Comparison of ENCODE assay signal across 9 cellular contexts in the genomic region with DNA sequence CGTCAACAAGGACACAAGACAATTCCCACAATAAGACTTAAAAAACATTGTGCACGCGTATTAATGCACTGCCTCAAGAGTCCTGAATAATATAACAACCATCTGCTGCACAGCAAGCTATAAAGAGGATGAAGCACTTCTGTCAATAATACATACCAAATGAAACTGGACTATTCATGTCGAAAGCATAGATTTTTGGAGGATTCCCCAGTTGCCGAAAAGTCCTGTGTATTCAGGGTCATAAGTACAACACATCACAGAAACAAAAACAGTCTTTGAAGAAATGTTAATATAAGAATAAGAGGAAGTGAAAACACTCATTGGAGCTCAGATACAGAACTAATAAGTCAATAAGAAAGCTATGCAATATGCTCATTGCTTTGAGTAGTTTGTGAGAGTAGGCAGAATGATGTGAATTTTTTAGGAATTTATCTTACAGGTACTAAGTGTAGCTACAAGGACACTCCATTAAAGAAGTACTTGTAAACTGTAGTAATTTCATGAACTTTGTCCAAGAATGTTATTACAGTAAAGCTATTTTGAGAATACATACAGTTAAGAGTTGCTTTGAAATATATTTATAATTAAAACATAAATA. TPM values are rescaled to one million over a fixed set of nuclear protein-coding genes. Genes with fewer than 3 reads are reported as not detected.
A peak's percentile ranks its signal among the peaks of the same experiment; 100 is the strongest.
DNase-seq lines count a peak whose midpoint lies in the region; ATAC-seq, FAIRE-seq and TF ChIP-seq lines count a peak whose summit lies in the region.
"Had no signal": no experiment of that assay in that cellular context is flagged by ENCODE, and none has a peak within 500 bp of the region (broad histone marks: within the 10 kb centered on the region; RNA-seq: fewer than 3 reads in every experiment).

No MANE protein-coding gene starts in this region.

- peaks cover 26% of the 10 kb centered on the region for H3K4me1 ChIP-seq in GM12878 (ENCODE audit: control insufficient read depth, insufficient read depth, low read length)
- H3K4me1 ChIP-seq in esophagus squamous epithelium, result peaks cover 0 to 31% (median 4%) of the 10 kb centered on the region in 3 donors
- H3K4me1 ChIP-seq: parathyroid adenoma had no signal

- 13% methylated on average over 5 of the region's 5 CpGs for WGBS in GM12878 (ENCODE audit: insufficient coverage, insufficient replicate concordance, low lambda C conversion rate, missing lambda C conversion rate)
- WGBS in esophagus squamous epithelium, 2 donors, result 62 to 79% methylated on average over 5 of the region's 5 CpGs

- H3K36me3 ChIP-seq in GM12878 (ENCODE audit: control insufficient read depth in 2 of 2, insufficient read depth in 2 of 2, low read length in 1 of 2), result peaks cover 2 to 4% of the 10 kb centered on the region in 2 experiments; a peak in 3 of 4 replicates
- no peaks in the 10 kb centered on the region for H3K36me3 ChIP-seq in esophagus squamous epithelium

- peak overlapping the region; percentile 77 for H3K4me2 ChIP-seq in GM12878 (ENCODE audit: control insufficient read depth, insufficient read depth)

- TF ChIP-seq EP300 in GM12878 (IDR thresholded peaks at IDR 0.05; ENCODE audit: borderline replicate concordance in 1 of 2, control insufficient read depth in 1 of 2, low read depth in 2 of 2, low read length in 2 of 2), result peak; percentile 94 to 95; a peak in 3 of 4 replicates

- peaks cover 8% of the 10 kb centered on the region for H3K79me2 ChIP-seq in GM12878 (ENCODE audit: control insufficient read depth, insufficient read depth, low read length)
- H3K79me2 ChIP-seq: parathyroid adenoma had no signal

- peak; percentile 32 for TF ChIP-seq RAD21 in GM12878 (IDR thresholded peaks at IDR 0.05; ENCODE audit: insufficient read depth, low read depth, low read length)

- peak overlapping the region; percentile 56 for H3K9ac ChIP-seq in GM12878 (ENCODE audit: control insufficient read depth, insufficient read depth, low read length)
- H3K9ac ChIP-seq: parathyroid adenoma had no signal

- in situ Hi-C loops in GM12878 (cut with MboI), result no loop called here

- ATAC-seq in GM19372 (IDR thresholded peaks at IDR 0.05; ENCODE audit: low read depth, unreplicated experiment) (peak; percentile 89), HG03280 (IDR thresholded peaks at IDR 0.05; ENCODE audit: unreplicated experiment) (peak; percentile 88), GM12878 (peak; percentile 92)

- CTCF ChIA-PET in GM12878 (lab: Yijun Ruan, JAX), result interaction anchor here (0.6 to 2.6 kb wide), 26 partner anchors 8 to 773 kb away, joined by 3 to 12 read pairs (median 4); a partner anchor contains a TSS

- FAIRE-seq in GM12878 (lab: Jason Lieb, UNC), result peak; percentile 78

- intact Hi-C loops in GM12878 (cut with micrococcal nuclease; ENCODE audit: unreplicated experiment) (loop anchor here (1.0 to 10.0 kb wide), 8 partner anchors 25 to 465 kb away; no protein-coding TSS in a partner anchor), esophagus squamous epithelium (cut with DNase I) (no loop called here)

- peak; percentile 55 for DNase-seq in DMS 273 (lab: John Stamatoyannopoulos, UW; ENCODE audit: unreplicated experiment)
- peak; percentile 97 for DNase-seq in GM12878 (ENCODE audit: low read depth, low spot score)
- no peak for DNase-seq in DMS53 treated with DMSO at 0.1 percent for 48 hours (lab: John Stamatoyannopoulos, UW; ENCODE audit: unreplicated experiment)
- no peak for DNase-seq in esophagus squamous epithelium (lab: John Stamatoyannopoulos, UW)
- no peak for DNase-seq in GOT3 (lab: John Stamatoyannopoulos, UW)
- no peak for DNase-seq in NCI-H1436 (lab: John Stamatoyannopoulos, UW)

- H3K27ac ChIP-seq in GM12878 (ENCODE audit: control insufficient read depth, insufficient read depth), result peak overlapping the region; percentile 86
- peak overlapping the region in 2 of 4 donors; percentile 20 to 29 for H3K27ac ChIP-seq in esophagus squamous epithelium
- H3K27ac ChIP-seq: parathyroid adenoma had no signal

- SMC1A ChIA-PET in GM12878 (lab: Charles Lee; ENCODE audit: uncharacterized antibody, unreplicated experiment), result interaction anchor here (0.5 to 7.8 kb wide), 49 partner anchors 10 to 772 kb away, joined by 3 to 101 read pairs (median 7); a partner anchor contains a TSS

- H2AFZ ChIP-seq in GM12878 (ENCODE audit: control insufficient read depth, low read depth, low read length), result no peak overlapping the region
- H2AFZ ChIP-seq: parathyroid adenoma had no signal

- H3K9me3 ChIP-seq in GM12878 (replicated peaks; ENCODE audit: control insufficient read depth, insufficient read depth, low read length) (no peaks in the 10 kb centered on the region; the same call in 2 of the 3 replicates), esophagus squamous epithelium (no peaks in the 10 kb centered on the region)

- H4K20me1 ChIP-seq in GM12878 (ENCODE audit: control insufficient read depth, insufficient read depth), result no peaks in the 10 kb centered on the region

- TF ChIP-seq CTCF in GM12878 (IDR thresholded peaks at IDR 0.05 in 2 of 3, conservative IDR thresholded peaks at IDR 0.05 in 1 of 3; ENCODE audit: control insufficient read depth in 2 of 3, extremely low read depth in 1 of 3, insufficient read depth in 1 of 3, low read depth in 3 of 3, low read length in 3 of 3) (no peak), esophagus squamous epithelium (IDR thresholded peaks at IDR 0.05) (no peak)

- TF ChIP-seq POLR2A in GM12878 (IDR thresholded peaks at IDR 0.05; ENCODE audit: low read depth, low read length) (no peak), esophagus squamous epithelium (IDR thresholded peaks at IDR 0.05) (no peak)

- H3K4me3 ChIP-seq in GM12878 (peak overlapping the region; percentile 33; the same call in 1 of the 2 replicates), esophagus squamous epithelium (peak overlapping the region in 1 of 4 donors; percentile 22)

- POLR2A ChIA-PET in GM12878 (lab: Charles Lee), result interaction anchor here (0.5 to 4.5 kb wide), 20 partner anchors 10 to 1146 kb away, joined by 3 to 29 read pairs (median 5); a partner anchor contains a TSS

- no TSS peak for BruUV-seq in GM12878 (replicated peaks; lab: Mats Ljungman, UMichigan)

- H3K27me3 ChIP-seq in GM12878 (replicated peaks in 1 of 2; ENCODE audit: control insufficient read depth in 2 of 2, insufficient read depth in 2 of 2, low read length in 1 of 2), result no peaks in the 10 kb centered on the region
- no peaks in the 10 kb centered on the region for H3K27me3 ChIP-seq in esophagus squamous epithelium

- RAD21 ChIA-PET in GM12878 (lab: Charles Lee; ENCODE audit: unreplicated experiment), result interaction anchor here (0.6 to 6.3 kb wide), 47 partner anchors 8 to 773 kb away, joined by 3 to 119 read pairs (median 6); a partner anchor contains a TSS

TF ChIP-seq in GM12878, 131 proteins besides CTCF, POLR2A, EP300 and RAD21 (continues in another document):
- TF ChIP-seq, protein P1, sequence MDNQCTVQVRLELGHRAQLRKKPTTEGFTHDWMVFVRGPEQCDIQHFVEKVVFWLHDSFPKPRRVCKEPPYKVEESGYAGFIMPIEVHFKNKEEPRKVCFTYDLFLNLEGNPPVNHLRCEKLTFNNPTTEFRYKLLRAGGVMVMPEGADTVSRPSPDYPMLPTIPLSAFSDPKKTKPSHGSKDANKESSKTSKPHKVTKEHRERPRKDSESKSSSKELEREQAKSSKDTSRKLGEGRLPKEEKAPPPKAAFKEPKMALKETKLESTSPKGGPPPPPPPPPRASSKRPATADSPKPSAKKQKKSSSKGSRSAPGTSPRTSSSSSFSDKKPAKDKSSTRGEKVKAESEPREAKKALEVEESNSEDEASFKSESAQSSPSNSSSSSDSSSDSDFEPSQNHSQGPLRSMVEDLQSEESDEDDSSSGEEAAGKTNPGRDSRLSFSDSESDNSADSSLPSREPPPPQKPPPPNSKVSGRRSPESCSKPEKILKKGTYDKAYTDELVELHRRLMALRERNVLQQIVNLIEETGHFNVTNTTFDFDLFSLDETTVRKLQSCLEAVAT (IDR thresholded peaks at IDR 0.05), result no peak
- TF ChIP-seq MYB (IDR thresholded peaks at IDR 0.05; ENCODE audit: borderline replicate concordance, low read depth, low read length), result no peak
- TF ChIP-seq RELA (IDR thresholded peaks at IDR 0.05; ENCODE audit: borderline replicate concordance, partially characterized antibody), result peak; percentile 55
- TF ChIP-seq, protein P2, sequence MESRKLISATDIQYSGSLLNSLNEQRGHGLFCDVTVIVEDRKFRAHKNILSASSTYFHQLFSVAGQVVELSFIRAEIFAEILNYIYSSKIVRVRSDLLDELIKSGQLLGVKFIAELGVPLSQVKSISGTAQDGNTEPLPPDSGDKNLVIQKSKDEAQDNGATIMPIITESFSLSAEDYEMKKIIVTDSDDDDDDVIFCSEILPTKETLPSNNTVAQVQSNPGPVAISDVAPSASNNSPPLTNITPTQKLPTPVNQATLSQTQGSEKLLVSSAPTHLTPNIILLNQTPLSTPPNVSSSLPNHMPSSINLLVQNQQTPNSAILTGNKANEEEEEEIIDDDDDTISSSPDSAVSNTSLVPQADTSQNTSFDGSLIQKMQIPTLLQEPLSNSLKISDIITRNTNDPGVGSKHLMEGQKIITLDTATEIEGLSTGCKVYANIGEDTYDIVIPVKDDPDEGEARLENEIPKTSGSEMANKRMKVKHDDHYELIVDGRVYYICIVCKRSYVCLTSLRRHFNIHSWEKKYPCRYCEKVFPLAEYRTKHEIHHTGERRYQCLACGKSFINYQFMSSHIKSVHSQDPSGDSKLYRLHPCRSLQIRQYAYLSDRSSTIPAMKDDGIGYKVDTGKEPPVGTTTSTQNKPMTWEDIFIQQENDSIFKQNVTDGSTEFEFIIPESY (IDR thresholded peaks at IDR 0.05), result no peak
- 0 out of 2 replicates have a peak, but pooled peaks have one; percentile 10 for TF ChIP-seq TCF12 (IDR thresholded peaks at IDR 0.05; ENCODE audit: low read depth, low read length)
- no peak; the same call in 1 of the 2 replicates for TF ChIP-seq EED (IDR thresholded peaks at IDR 0.05; ENCODE audit: low read depth)

RNA-seq across cellular contexts. Expression of a gene that starts 31.6 kb away (rescaled TPM):
- total RNA-seq in GM12878 (2013; cell fraction: nucleolus; rRNA removed), result 1,014 and 1,112 TPM in 2 replicates
- 27.3 and 28.9 TPM in 2 replicates for total RNA-seq in GM12878 (2014; rRNA removed)
- total RNA-seq in GM12878 (2014; rRNA removed; fragmentation: Illumina TruSeq; extraction: Trizol), result 40.5 and 45.0 TPM in 2 replicates
- 56.4 and 57.6 TPM in 2 replicates for total RNA-seq in GM12878 (2021)
- 23.4 TPM for polyA plus RNA-seq in GM12878 (2011; ENCODE audit: low read depth)
- 107 and 119 TPM in 2 replicates for polyA plus RNA-seq in GM12878 (2011; rRNA removed)
- polyA plus RNA-seq in GM12878 (2011; cell fraction: cytosol; rRNA removed), result 49.4 and 66.2 TPM in 2 replicates
- polyA plus RNA-seq in GM12878 (2011; cell fraction: nucleus; rRNA removed), result 101 and 108 TPM in 2 replicates
- polyA plus RNA-seq in GM12878 (2012), result 36.8 and 37.8 TPM in 2 replicates
- 46.3 and 51.7 TPM in 2 replicates for polyA plus RNA-seq in GM12878 (2014; fragmentation: Illumina TruSeq; extraction: Trizol)
- polyA plus RNA-seq in GM12878 (2014; fragmentation: Nextera tagmentation; extraction: Ambion mirVana), result 10 to 100 TPM; 17.2 to 17.6 TPM
- 30.4 and 30.8 TPM in 2 replicates for polyA plus RNA-seq in GM12878 (2014; rRNA removed)
- 10 to 100 TPM; 43.4 to 47.4 TPM for polyA plus RNA-seq in GM12878 (2016; fragmentation: Nextera tagmentation; extraction: Ambion mirVana)
- 146 and 149 TPM in 2 replicates for polyA minus RNA-seq in GM12878 (2011; rRNA and poly(A)+ RNA removed)
- 29.0 and 34.4 TPM in 2 replicates for polyA minus RNA-seq in GM12878 (2011; cell fraction: cytosol; rRNA and poly(A)+ RNA removed)
- polyA minus RNA-seq in GM12878 (2011; cell fraction: nucleus; rRNA and poly(A)+ RNA removed), result 262 and 381 TPM in 2 replicates
- total RNA-seq in esophagus squamous epithelium, result 10 to 100 TPM in 3 of 4 donors, 1 to 10 TPM in 1; 6.7 to 29.4 (median 19.6) TPM

Comparison
In these comparisons a context has a peak if more than half of its experiments do, and no peak if none do; other contexts are left out.
1. DNase-seq: peak in DMS 273 (single experiment) and GM12878 (single experiment); none in DMS53 treated with DMSO at 0.1 percent for 48 hours (single experiment), esophagus squamous epithelium (single experiment), GOT3 (single experiment) and NCI-H1436 (single experiment).
2. Peak in every context shown above with its lines, with median percentiles within 50 percentile points of each other: ATAC-seq.